26 cellular contexts compared by ENCODE assay signal in genomic region chr7:19368540-19368939, GRCh38.
DNase-seq lines count a peak whose midpoint lies in the region; ATAC-seq, FAIRE-seq and TF ChIP-seq lines count a peak whose summit lies in the region.
"Had no signal": no experiment of that assay in that cellular context is flagged by ENCODE, and none has a peak within 500 bp of the region (broad histone marks: within the 10 kb centered on the region; RNA-seq: fewer than 3 reads in every experiment).

No MANE protein-coding gene starts in this region.

- H4K8ac ChIP-seq in H1 (ENCODE audit: extremely low read depth, insufficient read depth, low read length) (no peak overlapping the region), mesenchymal stem cell (ENCODE audit: low read length) (no peak overlapping the region)

- 66% methylated on average over 7 of the region's 7 CpGs; no CpG with 5 or more reads in 1 of the 2 experiments for WGBS in H1 (ENCODE audit: extremely low coverage in 1 of 2, insufficient coverage in 1 of 2, insufficient read length in 1 of 2, insufficient replicate concordance in 2 of 2, low coverage in 1 of 2, low lambda C conversion rate in 2 of 2, missing lambda C conversion rate in 1 of 2), 2 experiments
- WGBS in mesenchymal stem cell, result 86% methylated on average over 5 of the region's 7 CpGs

- ATAC-seq in Right ventricle myocardium inferior (no peak), GM19467 (IDR thresholded peaks at IDR 0.05; ENCODE audit: unreplicated experiment) (no peak)
- ATAC-seq: K562; naive thymus-derived CD8-positive, alpha-beta T cell; stimulated activated naive CD8-positive, alpha-beta T cell treated with anti-CD3 and anti-CD28 coated beads, Interleukin-15, Interleukin-2, amounts not matched to agents 100 U/mL and 50 U/mL, for 24 hours had no signal

- no peaks in the 10 kb centered on the region for H3K9me3 Mint-ChIP-seq in type B pancreatic cell
- no peaks in the 10 kb centered on the region for H3K9me3 Mint-ChIP-seq in T-helper 2 cell treated with Interferon-gamma antibody and Interleukin-4, amounts not matched to agents 5 μg/mL and 100 μg/mL, for 36 hours

- H3K9me3 ChIP-seq in left ventricle myocardium inferior (replicated peaks), result no peaks in the 10 kb centered on the region
- H3K9me3 ChIP-seq in H1 (ENCODE audit: insufficient read depth in 2 of 2, low read depth in 1 of 2, low read length in 1 of 2), result no peaks in the 10 kb centered on the region
- H3K9me3 ChIP-seq in mesenchymal stem cell (ENCODE audit: control insufficient read depth, low read length), result no peaks in the 10 kb centered on the region
- H3K9me3 ChIP-seq: breast epithelium had no signal

- no peaks in the 10 kb centered on the region for H3K27me3 Mint-ChIP-seq in type B pancreatic cell
- no peaks in the 10 kb centered on the region for H3K27me3 Mint-ChIP-seq in T-helper 2 cell treated with Interferon-gamma antibody and Interleukin-4, amounts not matched to agents 5 μg/mL and 100 μg/mL, for 36 hours (ENCODE audit: low read depth)
- H3K27me3 Mint-ChIP-seq: activated naive CD4-positive, alpha-beta T cell treated with anti-CD3 and anti-CD28 coated beads, Interleukin-2, amount 50 U/mL, for 24 hours; CD4-positive, alpha-beta T cell; naive thymus-derived CD8-positive, alpha-beta T cell had no signal

- H3K4me2 ChIP-seq in H1 (ENCODE audit: insufficient read depth in 1 of 2, low read depth in 2 of 2, low read length in 2 of 2), result peak overlapping the region in 1 of 2 experiments; percentile 29; a peak in 2 of 4 replicates
- H3K4me2 ChIP-seq in mesenchymal stem cell (ENCODE audit: low read length, poor library complexity, severe bottlenecking), result no peak overlapping the region

- H3K9ac ChIP-seq in H1 (replicated peaks in 1 of 4; ENCODE audit: extremely low read depth in 1 of 4, low read depth in 3 of 4, low read length in 3 of 4) (no peak overlapping the region), mesenchymal stem cell (ENCODE audit: low read length) (peak overlapping the region; percentile 53)

- no peak overlapping the region for H3K27ac ChIP-seq in left ventricle myocardium inferior (replicated peaks)
- 0 out of 2 replicates have a peak overlapping the region, but pooled peaks have one; percentile 37 for H3K27ac ChIP-seq in H1 (ENCODE audit: low read depth, low read length)
- no peak overlapping the region for H3K27ac ChIP-seq in mesenchymal stem cell (ENCODE audit: low read length, poor library complexity, severe bottlenecking)
- H3K27ac ChIP-seq: 22Rv1, breast epithelium had no signal

- H3K79me1 ChIP-seq in H1 (ENCODE audit: low read depth, low read length), result no peaks in the 10 kb centered on the region
- no peaks in the 10 kb centered on the region for H3K79me1 ChIP-seq in mesenchymal stem cell (replicated peaks; ENCODE audit: low read length, poor library complexity, severe bottlenecking)

- H4K20me1 ChIP-seq in H1 (replicated peaks in 1 of 2; ENCODE audit: control insufficient read depth in 1 of 2, insufficient read depth in 2 of 2, low read length in 2 of 2), result no peaks in the 10 kb centered on the region

- no peak overlapping the region for H3K14ac ChIP-seq in H1 (ENCODE audit: insufficient read length)
- no peak overlapping the region for H3K14ac ChIP-seq in mesenchymal stem cell (ENCODE audit: low read length in 2 of 2)

- H2AK5ac ChIP-seq in H1 (ENCODE audit: low read depth, low read length) (no peak overlapping the region), mesenchymal stem cell (ENCODE audit: low read length, severe bottlenecking) (no peak overlapping the region)

- no peak overlapping the region for H2BK20ac ChIP-seq in H1 (ENCODE audit: low read length)

- no peak overlapping the region for H2BK5ac ChIP-seq in H1 (ENCODE audit: low read depth, low read length)
- no peak overlapping the region for H2BK5ac ChIP-seq in mesenchymal stem cell (ENCODE audit: low read depth, low read length, poor library complexity, severe bottlenecking)

- no peak overlapping the region for H2BK15ac ChIP-seq in H1 (ENCODE audit: low read length)
- H2BK15ac ChIP-seq in mesenchymal stem cell (ENCODE audit: low read depth, poor library complexity, severe bottlenecking), result no peak overlapping the region

- no peak for FAIRE-seq in H1 (lab: Jason Lieb, UNC)
- FAIRE-seq: colon, D721Med, K562 had no signal

- no peak overlapping the region for H4K5ac ChIP-seq in H1 (ENCODE audit: insufficient read length, low read depth, low read length)

- no peak for TF ChIP-seq RAD21 in H1 (IDR thresholded peaks at IDR 0.05 in 1 of 2, conservative IDR thresholded peaks at IDR 0.05 in 1 of 2; ENCODE audit: low read depth in 2 of 2, low read length in 2 of 2)

- no peak overlapping the region for H2BK120ac ChIP-seq in H1 (replicated peaks; ENCODE audit: low read depth, low read length)
- H2BK120ac ChIP-seq in mesenchymal stem cell (ENCODE audit: low read depth, low read length), result no peak overlapping the region

- DNase-seq in left ventricle myocardium inferior (no peak), Right ventricle myocardium inferior (ENCODE audit: missing footprints) (no peak), H1 (ENCODE audit: low read depth in 1 of 2, low spot score in 2 of 2) (no peak), mesenchymal stem cell (no peak), type B pancreatic cell (ENCODE audit: extremely low spot score, unreplicated experiment) (no peak), hippocampal formation (lab: John Stamatoyannopoulos, UW) (no peak)
- DNase-seq in T-helper 2 cell treated with Interferon-gamma antibody and Interleukin-4, amounts not matched to agents 5 μg/mL and 100 μg/mL, for 36 hours (ENCODE audit: low spot score), result no peak
- DNase-seq: activated CD4-positive, alpha-beta T cell treated with anti-CD3 and anti-CD28 coated beads for 4 hours; CD4-positive, alpha-beta T cell; glutamatergic neuron; naive thymus-derived CD8-positive, alpha-beta T cell; NCI-H1694 treated with DMSO at 0.1 percent for 48 hours; NCI-H510A; occipital lobe; stimulated activated CD4-positive, alpha-beta T cell treated with anti-CD3 and anti-CD28 coated beads, Interleukin-1b, Interleukin-23, amount 100 ng/mL, for 48 hours; stimulated activated naive CD8-positive, alpha-beta T cell treated with anti-CD3 and anti-CD28 coated beads, Interleukin-15, Interleukin-2, amounts not matched to agents 100 U/mL and 50 U/mL, for 24 hours; SW 1271; T-helper 9 cell had no signal

- H3K56ac ChIP-seq in H1 (replicated peaks; ENCODE audit: insufficient read length, low read depth, low read length), result no peak overlapping the region

- H2AFZ ChIP-seq in H1 (ENCODE audit: low read length), result no peak overlapping the region
- no peak overlapping the region for H2AFZ ChIP-seq in mesenchymal stem cell (ENCODE audit: low read depth, low read length)

- CTCF ChIA-PET in H1 (lab: Charles Lee; ENCODE audit: partially characterized antibody), result interaction anchor here (0.9 to 2.0 kb wide), 4 partner anchors 13 to 106 kb away, joined by 3 to 7 read pairs (median 4); no protein-coding TSS in a partner anchor

- no peaks in the 10 kb centered on the region for H3K36me3 ChIP-seq in left ventricle myocardium inferior
- H3K36me3 ChIP-seq in H1 (ENCODE audit: control insufficient read depth in 2 of 4, insufficient read depth in 4 of 4, low read length in 3 of 4), result no peaks in the 10 kb centered on the region; a peak in 1 of 8 replicates
- H3K36me3 ChIP-seq in mesenchymal stem cell (ENCODE audit: control insufficient read depth in 1 of 2, insufficient read depth in 2 of 2, low read depth in 1 of 2, low read length in 2 of 2), result no peaks in the 10 kb centered on the region
- H3K36me3 ChIP-seq: breast epithelium had no signal

- H3K4ac ChIP-seq in H1 (replicated peaks; ENCODE audit: insufficient read length, low read depth, low read length) (no peak overlapping the region), mesenchymal stem cell (ENCODE audit: low read depth in 1 of 2, low read length in 2 of 2) (no peak overlapping the region)

- H3K23ac ChIP-seq in H1 (ENCODE audit: insufficient read length) (no peak overlapping the region), mesenchymal stem cell (ENCODE audit: low read length in 2 of 2) (no peak overlapping the region)

- H3K18ac ChIP-seq in H1 (ENCODE audit: extremely low read depth, low read length), result no peak overlapping the region
- no peak overlapping the region for H3K18ac ChIP-seq in mesenchymal stem cell (ENCODE audit: low read depth in 1 of 2, low read length in 2 of 2)

- H3K4me1 ChIP-seq in left ventricle myocardium inferior, result no peaks in the 10 kb centered on the region
- H3K4me1 ChIP-seq in H1 (replicated peaks in 1 of 4; ENCODE audit: control insufficient read depth in 3 of 4, insufficient read depth in 4 of 4, low read length in 3 of 4), result peaks cover 0 to 11% (median 4%) of the 10 kb centered on the region in 4 experiments; a peak in 4 of 7 replicates
- H3K4me1 ChIP-seq in mesenchymal stem cell (ENCODE audit: control insufficient read depth, insufficient read depth, low read depth, low read length), result no peaks in the 10 kb centered on the region
- H3K4me1 ChIP-seq: breast epithelium had no signal

- H3K27me3 ChIP-seq in left ventricle myocardium inferior (ENCODE audit: low read depth) (no peaks in the 10 kb centered on the region), H1 (replicated peaks in 1 of 4; ENCODE audit: control insufficient read depth in 3 of 4, extremely low read depth in 1 of 4, insufficient read depth in 3 of 4, low read length in 3 of 4) (no peaks in the 10 kb centered on the region), mesenchymal stem cell (ENCODE audit: control insufficient read depth in 1 of 2, insufficient read depth in 1 of 2, low read length in 2 of 2) (no peaks in the 10 kb centered on the region)
- H3K27me3 ChIP-seq: breast epithelium had no signal

- no peak for TF ChIP-seq CTCF in left ventricle myocardium inferior (IDR thresholded peaks at IDR 0.05; ENCODE audit: borderline replicate concordance)
- TF ChIP-seq CTCF in H1 (IDR thresholded peaks at IDR 0.05; ENCODE audit: control extremely low read depth in 1 of 3, insufficient read depth in 1 of 3, low read depth in 1 of 3, low read length in 3 of 3), result no peak
- no peak for TF ChIP-seq CTCF in type B pancreatic cell (conservative IDR thresholded peaks at IDR 0.05)

- TF ChIP-seq EP300 in H1 (IDR thresholded peaks at IDR 0.05; ENCODE audit: borderline replicate concordance in 1 of 2, low read depth in 2 of 2, low read length in 2 of 2), result no peak

- POLR2A ChIA-PET in H1 (lab: Charles Lee; ENCODE audit: partially characterized antibody), result no interaction called here

- no peaks in the 10 kb centered on the region for H3K79me2 ChIP-seq in H1 (ENCODE audit: control insufficient read depth in 1 of 2, insufficient read depth in 2 of 2, low read length in 2 of 2)

- peak overlapping the region; percentile 20 for H3K4me3 ChIP-seq in left ventricle myocardium inferior
- no peak overlapping the region for H3K4me3 ChIP-seq in H1 (ENCODE audit: extremely low read depth in 1 of 4, insufficient read depth in 2 of 4, low read depth in 3 of 4, low read length in 4 of 4)
- peak overlapping the region in 1 of 2 experiments; percentile 71 for H3K4me3 ChIP-seq in mesenchymal stem cell (ENCODE audit: insufficient read depth in 1 of 2, low read depth in 1 of 2, low read length in 2 of 2)
- H3K4me3 ChIP-seq: breast epithelium, K562 had no signal

- no peaks in the 10 kb centered on the region for H3K36me3 Mint-ChIP-seq in type B pancreatic cell
- no peaks in the 10 kb centered on the region for H3K36me3 Mint-ChIP-seq in T-helper 2 cell treated with Interferon-gamma antibody and Interleukin-4, amounts not matched to agents 5 μg/mL and 100 μg/mL, for 36 hours (ENCODE audit: low read depth)
- H3K36me3 Mint-ChIP-seq: activated naive CD4-positive, alpha-beta T cell treated with anti-CD3 and anti-CD28 coated beads, Interleukin-2, amount 50 U/mL, for 24 hours; naive thymus-derived CD8-positive, alpha-beta T cell had no signal

- peaks cover 16% of the 10 kb centered on the region for H3K4me1 Mint-ChIP-seq in type B pancreatic cell (ENCODE audit: unreplicated experiment)
- no peaks in the 10 kb centered on the region for H3K4me1 Mint-ChIP-seq in T-helper 2 cell treated with Interferon-gamma antibody and Interleukin-4, amounts not matched to agents 5 μg/mL and 100 μg/mL, for 36 hours (ENCODE audit: low read depth)
- H3K4me1 Mint-ChIP-seq: activated naive CD4-positive, alpha-beta T cell treated with anti-CD3 and anti-CD28 coated beads, Interleukin-2, amount 50 U/mL, for 24 hours; naive thymus-derived CD8-positive, alpha-beta T cell had no signal

- H4K91ac ChIP-seq in H1 (replicated peaks; ENCODE audit: insufficient read length, low read length) (no peak overlapping the region), mesenchymal stem cell (ENCODE audit: low read length) (no peak overlapping the region)

- peak overlapping the region; percentile 60 for H3K4me3 Mint-ChIP-seq in type B pancreatic cell
- no peak overlapping the region for H3K4me3 Mint-ChIP-seq in T-helper 2 cell treated with Interferon-gamma antibody and Interleukin-4, amounts not matched to agents 5 μg/mL and 100 μg/mL, for 36 hours
- H3K4me3 Mint-ChIP-seq: activated naive CD4-positive, alpha-beta T cell treated with anti-CD3 and anti-CD28 coated beads, Interleukin-2, amount 50 U/mL, for 24 hours; CD4-positive, alpha-beta T cell; naive thymus-derived CD8-positive, alpha-beta T cell had no signal

- intact Hi-C loops in left ventricle myocardium inferior (cut with micrococcal nuclease), result no loop called here
- intact Hi-C loops in Right ventricle myocardium inferior (cut with DNase I), result no loop called here

- no peak overlapping the region for H3K27ac Mint-ChIP-seq in type B pancreatic cell
- no peak overlapping the region for H3K27ac Mint-ChIP-seq in T-helper 2 cell treated with Interferon-gamma antibody and Interleukin-4, amounts not matched to agents 5 μg/mL and 100 μg/mL, for 36 hours
- H3K27ac Mint-ChIP-seq: activated naive CD4-positive, alpha-beta T cell treated with anti-CD3 and anti-CD28 coated beads, Interleukin-2, amount 50 U/mL, for 24 hours; activated T-helper 2 cell treated with anti-CD3 and anti-CD28 coated beads, Interferon-gamma antibody, Interleukin-2, Interleukin-4, amounts not matched to agents 10 μg/mL and 5 μg/mL and 100 μg/mL, durations not matched to agents 14 hours and 24 hours and 36 hours; CD4-positive, alpha-beta T cell; naive thymus-derived CD8-positive, alpha-beta T cell had no signal

- no peaks in the 10 kb centered on the region for H3K23me2 ChIP-seq in H1 (ENCODE audit: low read depth, low read length)

- no peak for TF ChIP-seq POLR2A in H1 (IDR thresholded peaks at IDR 0.05; ENCODE audit: control extremely low read depth in 1 of 2, low read depth in 2 of 2, low read length in 2 of 2)

- peak overlapping the region; percentile 40; the same call in 1 of the 2 replicates for H2BK12ac ChIP-seq in H1 (ENCODE audit: low read depth, low read length)
- H2BK12ac ChIP-seq in mesenchymal stem cell (ENCODE audit: low read length in 2 of 2), result no peak overlapping the region
